In genomic region chr2:31031132-31031706, GRCh38 we compare ENCODE assay signal across 19 cellular contexts.
DNase-seq lines count a peak whose midpoint lies in the region; ATAC-seq and TF ChIP-seq lines count a peak whose summit lies in the region.
"Had no signal": no experiment of that assay in that cellular context is flagged by ENCODE, and none has a peak within 500 bp of the region (broad histone marks: within the 10 kb centered on the region; RNA-seq: fewer than 3 reads in every experiment).

No MANE protein-coding gene starts in this region.

- TF ChIP-seq POLR2A in tibial nerve (IDR thresholded peaks at IDR 0.05) (no peak), esophagus squamous epithelium (IDR thresholded peaks at IDR 0.05) (no peak)

- TF ChIP-seq CTCF in tibial nerve (IDR thresholded peaks at IDR 0.05) = no peak
- no peak for TF ChIP-seq CTCF in esophagus squamous epithelium (IDR thresholded peaks at IDR 0.05)

- no peaks in the 10 kb centered on the region for H3K36me3 Mint-ChIP-seq in activated T-cell treated with anti-CD3 and anti-CD28 coated beads, Interleukin-2, amount 50 U/mL, for 4 hours (ENCODE audit: insufficient read depth)

- 45 to 100% methylated on average over 1 of the region's 1 CpG for WGBS in tibial nerve, 2 donors
- 30 to 100% methylated on average over 1 of the region's 1 CpG for WGBS in esophagus squamous epithelium, 2 donors

- H3K4me1 ChIP-seq in tibial nerve (no peaks in the 10 kb centered on the region), esophagus squamous epithelium (no peaks in the 10 kb centered on the region)
- H3K4me1 ChIP-seq: ascending aorta had no signal

- H3K27ac ChIP-seq in tibial nerve = no peak overlapping the region
- H3K27ac ChIP-seq in esophagus squamous epithelium = no peak overlapping the region
- H3K27ac ChIP-seq: ascending aorta, PC-9, skin epidermis had no signal

- no peaks in the 10 kb centered on the region for H3K4me1 Mint-ChIP-seq in activated T-cell treated with anti-CD3 and anti-CD28 coated beads, Interleukin-2, amount 50 U/mL, for 4 hours (ENCODE audit: low read depth)

- H3K27me3 ChIP-seq in tibial nerve (no peaks in the 10 kb centered on the region), esophagus squamous epithelium (no peaks in the 10 kb centered on the region)
- H3K27me3 ChIP-seq: ascending aorta had no signal

- ATAC-seq in GM18858 (IDR thresholded peaks at IDR 0.05; ENCODE audit: unreplicated experiment) (peak; percentile 98), GM21381 (IDR thresholded peaks at IDR 0.05; ENCODE audit: unreplicated experiment) (peak; percentile 92), HG02943 (IDR thresholded peaks at IDR 0.05; ENCODE audit: low read depth, unreplicated experiment) (peak; percentile 83), HG03571 (IDR thresholded peaks at IDR 0.05; ENCODE audit: unreplicated experiment) (peak; percentile 92)
- ATAC-seq in activated T-cell treated with anti-CD3 and anti-CD28 coated beads, Interleukin-2, amount 50 U/mL, for 4 hours = no peak

- H3K9me3 Mint-ChIP-seq in activated T-cell treated with anti-CD3 and anti-CD28 coated beads, Interleukin-2, amount 50 U/mL, for 4 hours = peaks cover 3% of the 10 kb centered on the region

- no peak for TF ChIP-seq EP300 in tibial nerve (IDR thresholded peaks at IDR 0.05)

- H3K4me3 ChIP-seq in tibial nerve (no peak overlapping the region), esophagus squamous epithelium (no peak overlapping the region)
- H3K4me3 ChIP-seq: ascending aorta, PC-9, skin epidermis had no signal

- H3K4me3 Mint-ChIP-seq in activated T-cell treated with anti-CD3 and anti-CD28 coated beads, Interleukin-2, amount 50 U/mL, for 4 hours = no peak overlapping the region
- H3K4me3 Mint-ChIP-seq: activated T-cell treated with anti-CD3 and anti-CD28 coated beads, Interleukin-2, amount 50 U/mL, for 72 hours had no signal

- H3K36me3 ChIP-seq in tibial nerve (no peaks in the 10 kb centered on the region), esophagus squamous epithelium (no peaks in the 10 kb centered on the region)
- H3K36me3 ChIP-seq: ascending aorta had no signal

- no peaks in the 10 kb centered on the region for H3K27me3 Mint-ChIP-seq in activated T-cell treated with anti-CD3 and anti-CD28 coated beads, Interleukin-2, amount 50 U/mL, for 4 hours (ENCODE audit: low read depth)

- H3K9me3 ChIP-seq in tibial nerve (peaks cover 0 to 21% (median 0%) of the 10 kb centered on the region in 4 donors), esophagus squamous epithelium (peaks cover 0 to 6% (median under 1%) of the 10 kb centered on the region in 3 donors)

- DNase-seq in activated T-cell treated with anti-CD3 and anti-CD28 coated beads, Interleukin-2, amount 50 U/mL, for 4 hours = no peak
- DNase-seq in tibial nerve (ENCODE audit: low spot score in 2 of 2) = no peak
- no peak for DNase-seq in DMS53 (lab: John Stamatoyannopoulos, UW)
- DNase-seq in esophagus squamous epithelium (lab: John Stamatoyannopoulos, UW) = no peak
- DNase-seq: activated CD4-positive, CD25-positive, alpha-beta regulatory T cell treated with anti-CD3 and anti-CD28 coated beads, Interleukin-2, amount 50 U/mL, for 72 hours; activated T-cell treated with anti-CD3 and anti-CD28 coated beads, Interleukin-2, amount 50 U/mL, for 72 hours; AML-193; IMR-90; mesenchymal stem cell; NCI-H1105 treated with DMSO at 0.1 percent for 48 hours; NCI-H345; occipital lobe; PC-9 had no signal

- intact Hi-C loops in esophagus squamous epithelium (cut with DNase I) = no loop called here

Comparison
In these comparisons a context has a peak if more than half of its experiments do, and no peak if none do; other contexts are left out.
1. ATAC-seq: peak in GM18858 (single experiment), GM21381 (single experiment), HG02943 (single experiment) and HG03571 (single experiment); none in activated T-cell treated with anti-CD3 and anti-CD28 coated beads, Interleukin-2, amount 50 U/mL, for 4 hours (0 of 2).